ENCODE assay signal across 19 cellular contexts in the genomic region with DNA sequence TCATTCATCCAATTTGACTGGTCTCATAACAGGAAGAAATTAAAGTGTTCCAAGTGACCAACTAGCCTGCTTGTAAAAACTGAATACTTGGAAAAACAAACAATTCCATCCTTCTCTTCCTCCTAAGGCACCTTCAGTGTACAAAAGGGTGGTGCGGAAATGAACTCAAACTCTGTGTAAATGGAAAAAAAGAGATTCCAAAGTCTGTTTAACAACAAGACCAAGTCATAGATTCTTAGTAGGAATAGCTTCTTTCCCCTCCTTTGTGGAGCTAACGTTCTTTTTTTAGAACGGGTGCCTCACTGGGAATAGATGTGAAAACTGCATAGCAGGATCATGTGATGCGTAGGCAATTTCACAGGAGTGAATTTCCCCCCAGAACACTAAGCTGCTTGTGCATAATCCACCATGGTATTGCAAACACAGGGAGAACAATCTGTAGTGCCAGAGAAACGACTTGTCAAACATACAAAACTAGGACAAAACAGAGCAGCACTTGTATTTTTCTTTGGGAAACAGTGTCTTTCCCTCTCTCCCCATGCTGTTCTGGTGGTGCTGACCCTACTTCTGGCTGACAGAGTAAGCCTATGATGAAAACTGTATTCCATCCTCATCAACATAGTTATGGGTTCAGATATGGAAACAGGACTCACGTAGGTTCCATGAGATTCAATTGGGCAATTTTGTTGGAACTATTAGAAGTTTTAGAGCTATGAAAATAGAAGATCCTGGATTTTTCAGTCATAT. TPM values are rescaled to one million over a fixed set of nuclear protein-coding genes. Genes with fewer than 3 reads are reported as not detected.
DNase-seq lines count a peak whose midpoint lies in the region; ATAC-seq and TF ChIP-seq lines count a peak whose summit lies in the region.
"Had no signal": no experiment of that assay in that cellular context is flagged by ENCODE, and none has a peak within 500 bp of the region (broad histone marks: within the 10 kb centered on the region; RNA-seq: fewer than 3 reads in every experiment).

No MANE protein-coding gene starts in this region.

- no peaks in the 10 kb centered on the region for H3K27me3 Mint-ChIP-seq in osteocyte (ENCODE audit: unreplicated experiment)
- peaks cover 8% of the 10 kb centered on the region for H3K27me3 Mint-ChIP-seq in activated T-helper 17 cell treated with anti-CD3 and anti-CD28 coated beads, Interleukin-2, amount 50 U/mL, for 72 hours
- H3K27me3 Mint-ChIP-seq: stimulated activated naive CD8-positive, alpha-beta T cell treated with anti-CD3 and anti-CD28 coated beads, Interleukin-15, amount 100 ng/mL, for 72 hours had no signal

- no peak for TF ChIP-seq CTCF in right atrium auricular region (IDR thresholded peaks at IDR 0.05)
- TF ChIP-seq CTCF in heart right ventricle (IDR thresholded peaks at IDR 0.05) = no peak
- TF ChIP-seq CTCF in osteocyte (IDR thresholded peaks at IDR 0.05) = no peak
- no peak for TF ChIP-seq CTCF in uterus (IDR thresholded peaks at IDR 0.05)

- H3K9me3 Mint-ChIP-seq in osteocyte (ENCODE audit: unreplicated experiment) = peaks cover 4% of the 10 kb centered on the region
- H3K9me3 Mint-ChIP-seq in activated T-helper 17 cell treated with anti-CD3 and anti-CD28 coated beads, Interleukin-2, amount 50 U/mL, for 72 hours = no peaks in the 10 kb centered on the region

- ATAC-seq in Right ventricle myocardium inferior = peak; percentile 45
- ATAC-seq in heart right ventricle = peak; percentile 50 to 77 (median 66)
- no peak for ATAC-seq in GM21529 (IDR thresholded peaks at IDR 0.05; ENCODE audit: unreplicated experiment)
- ATAC-seq in activated T-helper 17 cell treated with anti-CD3 and anti-CD28 coated beads, Interleukin-2, amount 50 U/mL, for 72 hours (replicated peaks) = no peak
- ATAC-seq: A549; K562; stimulated activated naive CD8-positive, alpha-beta T cell treated with anti-CD3 and anti-CD28 coated beads, Interleukin-15, amount 100 ng/mL, for 72 hours had no signal

- H3K9me3 ChIP-seq in right atrium auricular region (no peaks in the 10 kb centered on the region), heart right ventricle (peaks cover 0 to 14% (median 0%) of the 10 kb centered on the region in 11 donors), uterus (no peaks in the 10 kb centered on the region)

- WGBS in heart right ventricle, 2 donors = 31 to 32% methylated on average over 6 of the region's 6 CpGs

- H3K4me3 ChIP-seq in right atrium auricular region (no peak overlapping the region), heart right ventricle (no peak overlapping the region), uterus (no peak overlapping the region)
- H3K4me3 ChIP-seq: A549, K562 had no signal

- H3K36me3 ChIP-seq in right atrium auricular region = no peaks in the 10 kb centered on the region
- no peaks in the 10 kb centered on the region for H3K36me3 ChIP-seq in heart right ventricle
- H3K36me3 ChIP-seq in uterus = no peaks in the 10 kb centered on the region

- peak overlapping the region in 1 of 2 donors; percentile 67 for H3K27ac ChIP-seq in right atrium auricular region
- peak overlapping the region in 5 of 10 donors; percentile 49 to 63 (median 51) for H3K27ac ChIP-seq in heart right ventricle
- H3K27ac ChIP-seq in uterus = peak overlapping the region; percentile 65 to 66
- H3K27ac ChIP-seq: A549 had no signal

- H3K36me3 Mint-ChIP-seq in osteocyte (ENCODE audit: unreplicated experiment) = no peaks in the 10 kb centered on the region
- H3K36me3 Mint-ChIP-seq in activated T-helper 17 cell treated with anti-CD3 and anti-CD28 coated beads, Interleukin-2, amount 50 U/mL, for 72 hours (ENCODE audit: low read depth) = no peaks in the 10 kb centered on the region

- peaks cover 44% of the 10 kb centered on the region for H3K4me1 Mint-ChIP-seq in osteocyte (ENCODE audit: unreplicated experiment)
- H3K4me1 Mint-ChIP-seq in activated T-helper 17 cell treated with anti-CD3 and anti-CD28 coated beads, Interleukin-2, amount 50 U/mL, for 72 hours = no peaks in the 10 kb centered on the region
- H3K4me1 Mint-ChIP-seq: stimulated activated naive CD8-positive, alpha-beta T cell treated with anti-CD3 and anti-CD28 coated beads, Interleukin-15, amount 100 ng/mL, for 72 hours had no signal

- H3K4me1 ChIP-seq in right atrium auricular region = peaks cover 0 to 12% of the 10 kb centered on the region in 2 donors
- peaks cover 0 to 36% (median 24%) of the 10 kb centered on the region in 9 donors for H3K4me1 ChIP-seq in heart right ventricle
- H3K4me1 ChIP-seq in uterus = peaks cover 10 to 11% of the 10 kb centered on the region in 2 donors
- H3K4me1 ChIP-seq: A549 had no signal

- H3K4me3 Mint-ChIP-seq in osteocyte (ENCODE audit: unreplicated experiment) = no peak overlapping the region
- H3K4me3 Mint-ChIP-seq in activated T-helper 17 cell treated with anti-CD3 and anti-CD28 coated beads, Interleukin-2, amount 50 U/mL, for 72 hours = no peak overlapping the region
- H3K4me3 Mint-ChIP-seq: stimulated activated naive CD8-positive, alpha-beta T cell treated with anti-CD3 and anti-CD28 coated beads, Interleukin-15, amount 100 ng/mL, for 72 hours had no signal

- peak overlapping the region; percentile 47 for H3K27ac Mint-ChIP-seq in osteocyte (ENCODE audit: unreplicated experiment)
- H3K27ac Mint-ChIP-seq in activated T-helper 17 cell treated with anti-CD3 and anti-CD28 coated beads, Interleukin-2, amount 50 U/mL, for 72 hours = no peak overlapping the region
- H3K27ac Mint-ChIP-seq: stimulated activated naive CD8-positive, alpha-beta T cell treated with anti-CD3 and anti-CD28 coated beads, Interleukin-15, amount 100 ng/mL, for 72 hours had no signal

- DNase-seq in Right ventricle myocardium inferior (ENCODE audit: missing footprints) (no peak), right atrium auricular region (ENCODE audit: low spot score) (no peak), heart right ventricle (no peak), osteocyte (ENCODE audit: extremely low spot score, unreplicated experiment) (peak; percentile 2), uterus (no peak)
- no peak for DNase-seq in stimulated activated CD4-positive, alpha-beta T cell treated with anti-CD3 and anti-CD28 coated beads, Interleukin-15, amount 100 ng/mL, for 24 hours
- DNase-seq: activated CD4-positive, alpha-beta T cell treated with anti-CD3 and anti-CD28 coated beads, Interleukin-2, amount 50 U/mL, for 4 hours; activated effector memory CD4-positive, alpha-beta T cell treated with Interleukin-2 at 50 U/mL for 16 hours; effector CD4-positive, alpha-beta T cell; GF-D8; GOT3; NCI-H446 treated with DMSO at 0.1 percent for 48 hours; stimulated activated naive CD8-positive, alpha-beta T cell treated with anti-CD3 and anti-CD28 coated beads, Interleukin-15, amount 100 ng/mL, for 72 hours; T1000 had no signal

- intact Hi-C loops in Right ventricle myocardium inferior (cut with DNase I) (no loop called here), heart right ventricle (cut with DNase I) (no loop called here), uterus (cut with DNase I; ENCODE audit: low total_unique reads) (no loop called here)

- TF ChIP-seq POLR2A in uterus (IDR thresholded peaks at IDR 0.05) = no peak

- H3K27me3 ChIP-seq in right atrium auricular region (no peaks in the 10 kb centered on the region), heart right ventricle (no peaks in the 10 kb centered on the region), uterus (no peaks in the 10 kb centered on the region)

RNA-seq across cellular contexts. Expression of a gene that starts 13.2 kb away (rescaled TPM):
- 63.4 TPM for total RNA-seq in Right ventricle myocardium inferior
- total RNA-seq in right atrium auricular region = 100 to 1,000 TPM in 1 of 2 donors, 10 to 100 TPM in 1; 94.9 to 300 TPM
- 100 to 1,000 TPM in 2 of 10 donors, 10 to 100 TPM in 8; 30.3 to 118 (median 56.2) TPM for total RNA-seq in heart right ventricle
- 10 to 100 TPM; 15.1 to 31.9 TPM for polyA plus RNA-seq in heart right ventricle
- total RNA-seq in osteocyte = 3.4 and 4.5 TPM in 2 replicates
- total RNA-seq in uterus = 10 to 100 TPM; 34.4 to 78.6 (median 68.0) TPM
- not detected for total RNA-seq in activated T-helper 17 cell treated with anti-CD3 and anti-CD28 coated beads, Interleukin-2, amount 50 U/mL, for 72 hours
- total RNA-seq: frontal cortex had no signal
- polyA plus RNA-seq: A549 had no signal

Comparison
In these comparisons a context has a peak if more than half of its experiments do, and no peak if none do; other contexts are left out.
1. ATAC-seq: peak in Right ventricle myocardium inferior (single experiment) and heart right ventricle (8 of 8); none in GM21529 (single experiment) and activated T-helper 17 cell treated with anti-CD3 and anti-CD28 coated beads, Interleukin-2, amount 50 U/mL, for 72 hours (single experiment).